9 cellular contexts compared by ENCODE assay signal in the genomic region with DNA sequence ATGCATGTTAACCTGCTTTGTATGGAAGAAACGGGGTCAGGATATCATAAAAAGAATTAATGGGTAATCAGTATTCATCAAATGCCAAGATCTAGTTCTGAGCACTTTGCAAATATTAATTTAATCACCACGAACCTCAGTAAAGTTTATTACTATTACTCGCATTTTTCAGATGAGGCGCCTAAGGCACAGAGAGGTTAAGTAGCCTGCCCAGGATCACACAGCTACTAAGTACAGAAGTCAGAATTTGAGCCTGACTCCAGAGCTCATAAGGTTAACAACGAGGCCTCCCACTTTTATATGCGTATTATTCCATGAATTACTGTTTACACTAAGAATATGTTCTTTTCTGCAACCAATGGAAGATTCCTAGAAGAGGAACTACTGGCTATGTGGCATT.
DNase-seq lines count a peak whose midpoint lies in the region; ATAC-seq and TF ChIP-seq lines count a peak whose summit lies in the region.
"Had no signal": no experiment of that assay in that cellular context is flagged by ENCODE, and none has a peak within 500 bp of the region (broad histone marks: within the 10 kb centered on the region; RNA-seq: fewer than 3 reads in every experiment).

No MANE protein-coding gene starts in this region.

- POLR2A ChIA-PET in activated naive CD8-positive, alpha-beta T cell treated with anti-CD3 and anti-CD28 coated beads, Interleukin-2, amount 10 ng/mL, durations not matched to agents 7 days and 5 days (lab: Charles Lee) = interaction anchor here (1.0 to 3.3 kb wide), 3 partner anchors 25 to 109 kb away, joined by 3 to 14 read pairs (median 4); a partner anchor contains a TSS

- H3K27ac ChIP-seq in heart right ventricle (peak overlapping the region in 9 of 10 donors; percentile 86 to 99 (median 95)), uterus (peak overlapping the region; percentile 80 to 90)

- peak overlapping the region; percentile 88 for H3K4me3 Mint-ChIP-seq in activated naive CD8-positive, alpha-beta T cell treated with anti-CD3 and anti-CD28 coated beads, Interleukin-2, amount 10 ng/mL, durations not matched to agents 7 days and 5 days
- H3K4me3 Mint-ChIP-seq in memory B cell = peak overlapping the region; percentile 86

- H3K4me3 ChIP-seq in heart right ventricle (peak overlapping the region in 1 of 10 donors; percentile 77), uterus (no peak overlapping the region)

- H3K4me1 ChIP-seq in heart right ventricle (peaks cover 6 to 73% (median 43%) of the 10 kb centered on the region in 9 donors), uterus (peaks cover 0 to 6% of the 10 kb centered on the region in 2 donors)

- intact Hi-C loops in heart right ventricle (cut with DNase I) = loop anchor here in 7 of 10 donors (2.0 to 10.0 kb wide), 12 partner anchors 18 to 270 kb away; a partner anchor contains a TSS
- intact Hi-C loops in left ventricle myocardium superior (cut with micrococcal nuclease) = loop anchor here (5.0 kb wide), 1 partner anchor 110 kb away; a partner anchor contains a TSS
- intact Hi-C loops in uterus (cut with DNase I; ENCODE audit: low total_unique reads) = no loop called here

- no peak for DNase-seq in heart right ventricle
- DNase-seq in left ventricle myocardium superior = no peak
- DNase-seq in activated naive CD8-positive, alpha-beta T cell treated with anti-CD3 and anti-CD28 coated beads, Interleukin-2, amount 10 ng/mL, durations not matched to agents 7 days and 5 days = no peak
- no peak for DNase-seq in memory B cell (ENCODE audit: low spot score in 2 of 2)
- no peak for DNase-seq in uterus
- no peak for DNase-seq in ecto neural progenitor cell (ENCODE audit: low spot score)

- peaks cover 3% of the 10 kb centered on the region for H3K27me3 Mint-ChIP-seq in activated naive CD8-positive, alpha-beta T cell treated with anti-CD3 and anti-CD28 coated beads, Interleukin-2, amount 10 ng/mL, durations not matched to agents 7 days and 5 days
- no peaks in the 10 kb centered on the region for H3K27me3 Mint-ChIP-seq in memory B cell

- TF ChIP-seq POLR2A in uterus (IDR thresholded peaks at IDR 0.05) = no peak

- H3K36me3 Mint-ChIP-seq in activated naive CD8-positive, alpha-beta T cell treated with anti-CD3 and anti-CD28 coated beads, Interleukin-2, amount 10 ng/mL, durations not matched to agents 7 days and 5 days = no peaks in the 10 kb centered on the region
- H3K36me3 Mint-ChIP-seq in memory B cell = peaks cover 3% of the 10 kb centered on the region

- H3K36me3 ChIP-seq in heart right ventricle = no peaks in the 10 kb centered on the region
- H3K36me3 ChIP-seq in uterus = no peaks in the 10 kb centered on the region
- H3K36me3 ChIP-seq: thoracic aorta had no signal

- peaks cover 27% of the 10 kb centered on the region for H3K4me1 Mint-ChIP-seq in activated naive CD8-positive, alpha-beta T cell treated with anti-CD3 and anti-CD28 coated beads, Interleukin-2, amount 10 ng/mL, durations not matched to agents 7 days and 5 days
- H3K4me1 Mint-ChIP-seq in memory B cell = peaks cover 14% of the 10 kb centered on the region

- WGBS in heart right ventricle, 2 donors = 91 to 94% methylated on average over 6 of the region's 6 CpGs

- no peak for TF ChIP-seq CTCF in heart right ventricle (IDR thresholded peaks at IDR 0.05)
- no peak for TF ChIP-seq CTCF in uterus (IDR thresholded peaks at IDR 0.05)

- no peak for ATAC-seq in heart right ventricle
- no peak for ATAC-seq in left ventricle myocardium superior
- no peak for ATAC-seq in activated naive CD8-positive, alpha-beta T cell treated with anti-CD3 and anti-CD28 coated beads, Interleukin-2, amount 10 ng/mL, durations not matched to agents 7 days and 5 days (ENCODE audit: low read depth)
- no peak for ATAC-seq in memory B cell (ENCODE audit: low read depth)
- ATAC-seq in HG03097 (IDR thresholded peaks at IDR 0.05; ENCODE audit: low FRiP score, unreplicated experiment) = no peak
- ATAC-seq in GM21619 (IDR thresholded peaks at IDR 0.05; ENCODE audit: unreplicated experiment) = no peak

- H3K9me3 ChIP-seq in heart right ventricle (no peaks in the 10 kb centered on the region), uterus (no peaks in the 10 kb centered on the region)
- H3K9me3 ChIP-seq: thoracic aorta had no signal

- no peaks in the 10 kb centered on the region for H3K9me3 Mint-ChIP-seq in activated naive CD8-positive, alpha-beta T cell treated with anti-CD3 and anti-CD28 coated beads, Interleukin-2, amount 10 ng/mL, durations not matched to agents 7 days and 5 days
- H3K9me3 Mint-ChIP-seq in memory B cell = no peaks in the 10 kb centered on the region

- H3K27me3 ChIP-seq in heart right ventricle = no peaks in the 10 kb centered on the region
- no peaks in the 10 kb centered on the region for H3K27me3 ChIP-seq in uterus

- peak overlapping the region; percentile 96 for H3K27ac Mint-ChIP-seq in activated naive CD8-positive, alpha-beta T cell treated with anti-CD3 and anti-CD28 coated beads, Interleukin-2, amount 10 ng/mL, durations not matched to agents 7 days and 5 days
- H3K27ac Mint-ChIP-seq in memory B cell = peak overlapping the region; percentile 79
